17 cellular contexts compared by ENCODE assay signal in the genomic region with DNA sequence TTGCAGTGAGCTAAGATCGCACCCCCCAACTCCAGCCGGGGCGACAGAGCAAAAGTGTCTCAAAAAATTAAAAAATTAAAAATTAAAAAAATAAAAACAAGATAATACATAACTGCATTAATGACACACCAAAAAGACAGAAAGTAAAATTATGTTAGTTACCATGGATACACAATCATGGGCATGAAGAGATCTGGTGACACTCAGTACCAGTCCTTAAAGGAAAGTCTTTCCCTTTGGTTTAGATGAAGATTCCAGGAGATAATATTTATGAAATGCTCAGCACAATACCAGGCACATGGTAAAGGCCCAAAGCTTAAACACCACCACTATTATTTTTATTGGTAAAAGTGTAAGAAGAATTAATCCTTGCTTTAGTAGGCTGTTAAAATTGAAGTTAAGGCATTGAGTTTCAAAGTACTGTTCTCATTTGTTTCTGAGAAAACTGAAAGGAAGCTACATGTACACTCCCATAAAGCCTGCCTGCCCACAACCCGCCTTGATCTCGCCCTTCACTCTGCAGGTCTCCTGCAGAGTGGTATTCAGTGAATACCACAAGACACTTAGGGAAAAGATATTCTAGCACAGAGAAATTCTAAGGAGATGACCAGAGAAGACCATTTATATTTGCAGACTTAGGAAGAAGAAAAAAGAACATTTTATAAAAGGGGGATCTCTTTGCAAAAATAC. TPM values are rescaled to one million over a fixed set of nuclear protein-coding genes. Genes with fewer than 3 reads are reported as not detected.
DNase-seq lines count a peak whose midpoint lies in the region; ATAC-seq and TF ChIP-seq lines count a peak whose summit lies in the region.
"Had no signal": no experiment of that assay in that cellular context is flagged by ENCODE, and none has a peak within 500 bp of the region (broad histone marks: within the 10 kb centered on the region; RNA-seq: fewer than 3 reads in every experiment).

No MANE protein-coding gene starts in this region.

- no CpG with 5 or more reads among the region's 5 CpGs for WGBS in H9 (ENCODE audit: extremely low coverage, insufficient read length, low lambda C conversion rate)

- H4K5ac ChIP-seq in H9 (ENCODE audit: insufficient read length, low read depth, low read length), result no peak overlapping the region

- no peak overlapping the region for H4K91ac ChIP-seq in H9 (ENCODE audit: insufficient read length, low read depth, low read length)

- peak; percentile 44 for DNase-seq in activated CD8-positive, alpha-beta memory T cell treated with anti-CD3 and anti-CD28 coated beads, Interleukin-2, amount 10 ng/mL, durations not matched to agents 7 days and 5 days
- DNase-seq in activated CD8-positive, alpha-beta memory T cell treated with anti-CD3 and anti-CD28 coated beads, Interleukin-2, amount 50 U/mL, for 4 hours, result no peak
- DNase-seq in MV-4-11 (lab: John Stamatoyannopoulos, UW) (peak; percentile 26), amniotic epithelial cell (ENCODE audit: low read depth) (peak; percentile 52), non-pigmented ciliary epithelial cell (ENCODE audit: low read depth) (peak; percentile 22), H9 (no peak), MCF 10A (ENCODE audit: unreplicated experiment) (no peak), iPS-NIHi11 (ENCODE audit: low spot score) (no peak)
- DNase-seq: ACHN; activated CD4-positive, alpha-beta T cell treated with anti-CD3 and anti-CD28 coated beads, Interleukin-2, amount 50 U/mL, for 1 hour; adrenal gland; NCI-H1048; NCI-H345; ovary; PC-9; tibial artery had no signal

- H3K79me2 ChIP-seq in H9 (ENCODE audit: insufficient read depth, low read length), result no peaks in the 10 kb centered on the region

- H3K18ac ChIP-seq in H9 (ENCODE audit: insufficient read length, low read depth, low read length), result no peak overlapping the region

- H2AK5ac ChIP-seq in H9 (ENCODE audit: insufficient read length, low read length), result no peak overlapping the region

- H3K4me3 Mint-ChIP-seq in activated CD8-positive, alpha-beta memory T cell treated with anti-CD3 and anti-CD28 coated beads, Interleukin-2, amount 10 ng/mL, durations not matched to agents 7 days and 5 days, result peak overlapping the region; percentile 9
- H3K4me3 Mint-ChIP-seq in H9, result no peak overlapping the region
- H3K4me3 Mint-ChIP-seq in MCF 10A (ENCODE audit: unreplicated experiment), result no peak overlapping the region

- H3T11ph ChIP-seq in H9 (ENCODE audit: low read length), result no peak overlapping the region

- no peaks in the 10 kb centered on the region for H3K9me3 Mint-ChIP-seq in activated CD8-positive, alpha-beta memory T cell treated with anti-CD3 and anti-CD28 coated beads, Interleukin-2, amount 10 ng/mL, durations not matched to agents 7 days and 5 days (ENCODE audit: low read depth)
- H3K9me3 Mint-ChIP-seq in H9 (no peaks in the 10 kb centered on the region), MCF 10A (ENCODE audit: unreplicated experiment) (no peaks in the 10 kb centered on the region)

- H2AFZ ChIP-seq in H9 (ENCODE audit: low read length), result no peak overlapping the region
- H2AFZ ChIP-seq: PC-9 had no signal

- no peak overlapping the region for H2BK120ac ChIP-seq in H9 (ENCODE audit: low read depth, low read length, poor library complexity, severe bottlenecking)

- no TSS peak for BruUV-seq in MCF 10A (replicated peaks; lab: Mats Ljungman, UMichigan)

- no peaks in the 10 kb centered on the region for H3K27me3 Mint-ChIP-seq in activated CD8-positive, alpha-beta memory T cell treated with anti-CD3 and anti-CD28 coated beads, Interleukin-2, amount 10 ng/mL, durations not matched to agents 7 days and 5 days
- H3K27me3 Mint-ChIP-seq in H9 (ENCODE audit: low read depth) (no peaks in the 10 kb centered on the region), MCF 10A (ENCODE audit: insufficient read depth, unreplicated experiment) (no peaks in the 10 kb centered on the region)

- no peak overlapping the region for H3K9ac ChIP-seq in H9 (ENCODE audit: extremely low read depth, insufficient read length, low read length)

- no peak overlapping the region for H4K8ac ChIP-seq in H9 (replicated peaks; ENCODE audit: insufficient read length, low read depth, low read length)

- no peak overlapping the region for H2BK5ac ChIP-seq in H9 (ENCODE audit: insufficient read length, low read length)

- H2BK12ac ChIP-seq in H9 (ENCODE audit: insufficient read length, low read depth, low read length), result no peak overlapping the region

- H3K79me1 ChIP-seq in H9 (ENCODE audit: insufficient read depth, low read depth, low read length, poor library complexity, severe bottlenecking), result no peaks in the 10 kb centered on the region

- no peak overlapping the region for H3K14ac ChIP-seq in H9 (ENCODE audit: insufficient read depth, low read length)

- CTCF ChIA-PET in activated CD8-positive, alpha-beta memory T cell treated with anti-CD3 and anti-CD28 coated beads, Interleukin-2, amount 10 ng/mL, durations not matched to agents 7 days and 5 days (lab: Charles Lee), result interaction anchor here (0.8 to 1.8 kb wide), 3 partner anchors 9 to 187 kb away, joined by 3 to 6 read pairs (median 4); a partner anchor contains a TSS
- CTCF ChIA-PET in MCF 10A (lab: Yijun Ruan, JAX), result interaction anchor here (0.7 to 1.7 kb wide), 3 partner anchors 9 to 38 kb away, joined by 3 to 6 read pairs (median 3); no protein-coding TSS in a partner anchor

- H4K20me1 ChIP-seq in H9 (ENCODE audit: control insufficient read depth, insufficient read depth, insufficient read length), result no peaks in the 10 kb centered on the region

- no peak overlapping the region for H3K56ac ChIP-seq in H9 (ENCODE audit: insufficient read length, low read depth, low read length)

- H3K23me2 ChIP-seq in H9 (ENCODE audit: insufficient read length, low read depth, low read length, poor library complexity, severe bottlenecking), result no peaks in the 10 kb centered on the region

- POLR2A ChIA-PET in MCF 10A (lab: Yijun Ruan, JAX), result no interaction called here

- no peak for TF ChIP-seq CTCF in H9 (conservative IDR thresholded peaks at IDR 0.05)
- no peak for TF ChIP-seq CTCF in MCF 10A (IDR thresholded peaks at IDR 0.05; ENCODE audit: unreplicated experiment)

- intact Hi-C loops in MCF 10A (cut with micrococcal nuclease), result no loop called here

- no peak overlapping the region for H2BK15ac ChIP-seq in H9 (ENCODE audit: low read depth, low read length)

- H3K23ac ChIP-seq in H9 (ENCODE audit: insufficient read length, low read depth, low read length), result no peak overlapping the region

- H3K4me1 ChIP-seq in H9 (ENCODE audit: insufficient read depth, low read length), result peaks cover 3% of the 10 kb centered on the region; the same call in 1 of the 2 replicates
- H3K4me1 ChIP-seq: adrenal gland had no signal

- H3K9me3 ChIP-seq in H9 (ENCODE audit: control insufficient read depth, low read depth, low read length), result no peaks in the 10 kb centered on the region
- H3K9me3 ChIP-seq: adrenal gland, ovary, tibial artery had no signal

- H3K36me3 Mint-ChIP-seq in activated CD8-positive, alpha-beta memory T cell treated with anti-CD3 and anti-CD28 coated beads, Interleukin-2, amount 10 ng/mL, durations not matched to agents 7 days and 5 days, result peaks cover 59% of the 10 kb centered on the region
- H3K36me3 Mint-ChIP-seq in H9 (ENCODE audit: insufficient read depth in 1 of 3, low read depth in 3 of 3), result peaks cover 7 to 17% (median 13%) of the 10 kb centered on the region in 3 experiments; a peak in 6 of 7 replicates
- H3K36me3 Mint-ChIP-seq in MCF 10A (ENCODE audit: insufficient read depth, unreplicated experiment), result peaks cover 41% of the 10 kb centered on the region

- no peak overlapping the region for H2BK20ac ChIP-seq in H9 (ENCODE audit: low read depth, low read length, poor library complexity, severe bottlenecking)

- H3K4me2 ChIP-seq in H9 (ENCODE audit: insufficient read depth, insufficient read length, low read length), result no peak overlapping the region
- H3K4me2 ChIP-seq: PC-9, smooth muscle cell had no signal

- no peaks in the 10 kb centered on the region for H3K27me3 ChIP-seq in H9 (ENCODE audit: insufficient read depth, low read length)
- H3K27me3 ChIP-seq: adrenal gland, ovary, tibial artery had no signal

- no peak overlapping the region for H3K27ac ChIP-seq in H9 (ENCODE audit: insufficient read length, low read depth, low read length)
- H3K27ac ChIP-seq: adrenal gland, ovary, PC-9 had no signal

- peak; percentile 70 for ATAC-seq in activated CD8-positive, alpha-beta memory T cell treated with anti-CD3 and anti-CD28 coated beads, Interleukin-2, amount 10 ng/mL, durations not matched to agents 7 days and 5 days

- H3K4me1 Mint-ChIP-seq in activated CD8-positive, alpha-beta memory T cell treated with anti-CD3 and anti-CD28 coated beads, Interleukin-2, amount 10 ng/mL, durations not matched to agents 7 days and 5 days, result peaks cover 39% of the 10 kb centered on the region
- peaks cover 14% of the 10 kb centered on the region in 2 experiments for H3K4me1 Mint-ChIP-seq in H9
- peaks cover 24% of the 10 kb centered on the region for H3K4me1 Mint-ChIP-seq in MCF 10A (ENCODE audit: insufficient read depth, unreplicated experiment)

- H3K27ac Mint-ChIP-seq in activated CD8-positive, alpha-beta memory T cell treated with anti-CD3 and anti-CD28 coated beads, Interleukin-2, amount 10 ng/mL, durations not matched to agents 7 days and 5 days, result peak overlapping the region; percentile 81
- H3K27ac Mint-ChIP-seq in H9 (no peak overlapping the region), MCF 10A (ENCODE audit: low read depth, unreplicated experiment) (no peak overlapping the region)

- no peak overlapping the region for H3K4ac ChIP-seq in H9 (ENCODE audit: low read depth, low read length)

RNA-seq across cellular contexts. Expression of a gene that starts 52.3 kb away (rescaled TPM):
- total RNA-seq in activated CD8-positive, alpha-beta memory T cell treated with anti-CD3 and anti-CD28 coated beads, Interleukin-2, amount 10 ng/mL, durations not matched to agents 7 days and 5 days, result 10 to 100 TPM; 45.6 to 61.4 TPM
- total RNA-seq in H9 (2021) (38.1 and 38.5 TPM in 2 replicates), MCF 10A (2022) (39.1 and 55.6 TPM in 2 replicates)

Comparison
In these comparisons a context has a peak if more than half of its experiments do, and no peak if none do; other contexts are left out.
1. DNase-seq: peak in activated CD8-positive, alpha-beta memory T cell treated with anti-CD3 and anti-CD28 coated beads, Interleukin-2, amount 10 ng/mL, durations not matched to agents 7 days and 5 days (single experiment), MV-4-11 (single experiment), amniotic epithelial cell (single experiment) and non-pigmented ciliary epithelial cell (single experiment); none in activated CD8-positive, alpha-beta memory T cell treated with anti-CD3 and anti-CD28 coated beads, Interleukin-2, amount 50 U/mL, for 4 hours (single experiment), H9 (single experiment), MCF 10A (single experiment) and iPS-NIHi11 (single experiment).